1 cellular context compared by ENCODE assay signal in the genomic region with DNA sequence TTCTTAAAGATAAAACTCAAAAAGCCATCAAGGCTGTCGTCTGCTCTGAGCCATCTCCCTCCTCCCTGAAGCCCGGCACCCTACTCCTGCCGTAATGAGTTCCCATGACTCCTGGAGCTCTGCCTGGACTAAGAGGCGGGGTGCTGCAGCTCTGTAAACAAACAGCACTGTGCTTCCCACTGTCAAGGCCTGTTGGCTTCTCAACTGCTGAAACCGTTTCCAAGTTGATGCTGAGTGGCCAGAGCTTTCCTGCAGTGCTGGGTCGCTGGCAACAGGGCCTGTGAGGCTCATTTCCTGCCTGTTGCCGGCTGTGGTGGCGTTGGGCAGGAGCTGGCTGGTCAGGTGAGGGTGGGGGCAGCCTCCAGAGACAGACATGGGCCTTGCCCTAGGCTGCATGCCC.
TF ChIP-seq lines count a peak whose summit lies in the region.

No MANE protein-coding gene starts in this region.

TF ChIP-seq in endothelial cell of umbilical vein, 7 proteins besides CTCF, POLR2A, EP300 and RAD21 (continued from another document):
- TF ChIP-seq FOS (IDR thresholded peaks at IDR 0.05; ENCODE audit: borderline replicate concordance, insufficient read depth, low read length) (no peak), MAX (IDR thresholded peaks at IDR 0.05; ENCODE audit: insufficient read depth, insufficient read length) (no peak), JUN (IDR thresholded peaks at IDR 0.05; ENCODE audit: borderline replicate concordance, insufficient read depth, insufficient read length, low read depth) (no peak), GATA2 (IDR thresholded peaks at IDR 0.05; ENCODE audit: insufficient read depth, insufficient read length, low read depth, low read length) (no peak)
